ENCODE assay signal across 8 cellular contexts in genomic region chr10:63819753-63820347, GRCh38.
DNase-seq lines count a peak whose midpoint lies in the region; ATAC-seq and TF ChIP-seq lines count a peak whose summit lies in the region.

No MANE protein-coding gene starts in this region.

- H3K9me3 Mint-ChIP-seq in activated T-cell treated with anti-CD3 and anti-CD28 coated beads, Interleukin-2, amount 50 U/mL, for 4 hours: no peaks in the 10 kb centered on the region

- H3K9me2 ChIP-seq in Loucy (replicated peaks; ENCODE audit: low read depth, low read length): no peaks in the 10 kb centered on the region

- H4K20me1 ChIP-seq in Loucy (ENCODE audit: insufficient read depth, low read length, poor library complexity, severe bottlenecking): no peaks in the 10 kb centered on the region

- no peaks in the 10 kb centered on the region for H3F3A ChIP-seq in Loucy (ENCODE audit: low read depth)

- H3K4me3 ChIP-seq in Loucy (ENCODE audit: low read length, poor library complexity, severe bottlenecking): no peak overlapping the region

- peak; percentile 61 for TF ChIP-seq CTCF in Loucy (conservative IDR thresholded peaks at IDR 0.05; ENCODE audit: low read length)
- TF ChIP-seq CTCF in VCaP (conservative IDR thresholded peaks at IDR 0.05): peak; percentile 89

- no peaks in the 10 kb centered on the region for H3K4me1 Mint-ChIP-seq in activated T-cell treated with anti-CD3 and anti-CD28 coated beads, Interleukin-2, amount 50 U/mL, for 4 hours (ENCODE audit: low read depth)

- no peak overlapping the region for H3K27ac ChIP-seq in VCaP

- no peak overlapping the region for H2AFZ ChIP-seq in Loucy (ENCODE audit: low read length)

- no peak overlapping the region for H3K4me3 Mint-ChIP-seq in activated T-cell treated with anti-CD3 and anti-CD28 coated beads, Interleukin-2, amount 50 U/mL, for 4 hours

- H3K27me3 Mint-ChIP-seq in activated T-cell treated with anti-CD3 and anti-CD28 coated beads, Interleukin-2, amount 50 U/mL, for 4 hours (ENCODE audit: low read depth): peaks cover 32% of the 10 kb centered on the region

- H3K4me2 ChIP-seq in Loucy (ENCODE audit: low read depth, low read length, poor library complexity, severe bottlenecking): no peak overlapping the region

- H3K9me3 ChIP-seq in Loucy (ENCODE audit: insufficient read depth, low read depth, low read length): no peaks in the 10 kb centered on the region

- H3K79me2 ChIP-seq in Loucy (ENCODE audit: insufficient read depth, low read length): no peaks in the 10 kb centered on the region

- H3K9ac ChIP-seq in Loucy (ENCODE audit: low read depth, low read length, poor library complexity, severe bottlenecking): no peak overlapping the region

- no peaks in the 10 kb centered on the region for H3K36me3 Mint-ChIP-seq in activated T-cell treated with anti-CD3 and anti-CD28 coated beads, Interleukin-2, amount 50 U/mL, for 4 hours (ENCODE audit: insufficient read depth)

- DNase-seq in activated T-cell treated with anti-CD3 and anti-CD28 coated beads for 48 hours (ENCODE audit: low read depth): peak; percentile 18
- DNase-seq in activated T-cell treated with anti-CD3 and anti-CD28 coated beads, Interleukin-2, amount 50 U/mL, for 4 hours: no peak
- DNase-seq in globus pallidus (ENCODE audit: low spot score): peak; percentile 39
- peak; percentile 91 for DNase-seq in posterior vena cava (ENCODE audit: low spot score)

- H3K27me3 ChIP-seq in Loucy (ENCODE audit: insufficient read depth, low read length, poor library complexity, severe bottlenecking): peaks cover 4% of the 10 kb centered on the region

- no peak for ATAC-seq in activated T-cell treated with anti-CD3 and anti-CD28 coated beads, Interleukin-2, amount 50 U/mL, for 4 hours
- ATAC-seq in HG02870 (IDR thresholded peaks at IDR 0.05; ENCODE audit: unreplicated experiment): no peak
- ATAC-seq in HG03442 (IDR thresholded peaks at IDR 0.05; ENCODE audit: unreplicated experiment): no peak

- intact Hi-C loops in posterior vena cava (cut with DNase I): no loop called here

- H3K4me1 ChIP-seq in Loucy (ENCODE audit: insufficient read depth, low read length, poor library complexity, severe bottlenecking): no peaks in the 10 kb centered on the region

- no peaks in the 10 kb centered on the region for H3K36me3 ChIP-seq in Loucy (ENCODE audit: insufficient read depth, low read length)
